In the genomic region with DNA sequence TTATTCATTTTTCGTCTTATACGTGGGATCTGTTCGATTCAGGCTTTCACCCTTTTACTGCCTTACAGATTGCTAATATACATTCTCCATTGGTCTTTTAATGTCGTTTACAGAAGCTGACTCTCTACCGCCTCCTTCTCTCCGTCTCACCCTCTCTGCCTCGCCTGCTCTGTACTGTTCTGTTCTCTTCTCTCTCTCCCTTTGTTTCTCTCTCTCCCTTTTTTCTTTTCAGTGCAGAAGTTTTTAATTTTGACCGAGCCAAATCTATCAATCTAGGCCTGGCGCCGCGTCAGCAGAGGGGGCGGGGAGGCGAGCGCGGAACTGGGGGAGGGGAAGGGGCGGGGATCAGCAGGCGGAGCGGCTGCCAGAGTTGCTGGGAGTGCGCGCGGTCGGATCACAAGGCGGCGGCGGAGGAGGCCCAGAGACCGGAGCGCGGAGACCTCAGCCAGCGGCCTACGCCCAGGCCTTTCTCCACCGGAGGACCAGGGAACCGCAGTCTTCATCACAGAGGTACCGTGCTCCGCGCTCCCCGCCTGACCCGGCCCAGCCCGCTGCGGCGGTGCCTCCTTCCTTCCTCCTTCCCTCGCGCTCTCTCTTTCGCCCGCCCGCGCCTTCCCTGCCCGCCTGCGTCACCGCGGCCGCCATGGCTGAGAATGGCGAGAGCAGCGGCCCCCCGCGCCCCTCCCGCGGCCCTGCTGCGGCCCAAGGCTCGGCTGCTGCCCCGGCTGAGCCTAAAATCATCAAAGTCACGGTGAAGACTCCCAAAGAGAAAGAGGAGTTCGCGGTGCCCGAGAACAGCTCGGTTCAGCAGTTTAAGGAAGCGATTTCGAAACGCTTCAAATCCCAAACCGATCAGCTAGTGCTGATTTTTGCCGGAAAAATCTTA, we compare ENCODE assay signal across 8 cellular contexts. TPM values are rescaled to one million over a fixed set of nuclear protein-coding genes. Genes with fewer than 3 reads are reported as not detected.
DNase-seq lines count a peak whose midpoint lies in the region; ATAC-seq and TF ChIP-seq lines count a peak whose summit lies in the region.

A gene (plus strand): TSS at position 397 of the 886 bp plus-strand sequence. CDS start 247 bp downstream, at position 644.

- H3K4me3 ChIP-seq in GM12875 (ENCODE audit: low read depth, low read length) (peak within 1 kb of the TSS; percentile 82), right cardiac atrium (ENCODE audit: low read length) (peak within 1 kb of the TSS; percentile 91), aorta (ENCODE audit: low read length in 2 of 2) (peak within 1 kb of the TSS; percentile 63 to 67)

- no peaks in the 10 kb centered on the region for H3K36me3 ChIP-seq in aorta (ENCODE audit: control insufficient read depth in 1 of 2, insufficient read depth in 2 of 2, low read length in 1 of 2)

- H3K4me1 ChIP-seq in right cardiac atrium (ENCODE audit: control insufficient read depth, insufficient read depth, low read length) (no peaks in the 10 kb centered on the region), aorta (ENCODE audit: control insufficient read depth in 1 of 2, insufficient read depth in 2 of 2, low read length in 2 of 2) (no peaks in the 10 kb centered on the region)

- ATAC-seq in HG02763 (IDR thresholded peaks at IDR 0.05; ENCODE audit: unreplicated experiment) (peak; percentile 72), right cardiac atrium (peak; percentile 99), aorta (ENCODE audit: low FRiP score) (peak; percentile 95)

- DNase-seq in NCI-H1436 treated with DMSO at 0.1 percent for 48 hours (lab: John Stamatoyannopoulos, UW) (peak; percentile 31), T-helper 2 cell (peak; percentile 53 to 90 (median 72)), right cardiac atrium (peak; percentile 84 to 93 (median 93)), renal cortical epithelial cell (ENCODE audit: low read depth) (peak; percentile 36), aorta (peak; percentile 88 to 93)

- TF ChIP-seq CTCF in GM12875 (IDR thresholded peaks at IDR 0.05; ENCODE audit: borderline replicate concordance, insufficient read depth, low read depth, low read length) = no peak

- H3K27me3 ChIP-seq in right cardiac atrium (ENCODE audit: control insufficient read depth, insufficient read depth) (no peaks in the 10 kb centered on the region), aorta (ENCODE audit: control insufficient read depth in 1 of 2, insufficient read depth in 2 of 2, low read length in 1 of 2) (no peaks in the 10 kb centered on the region)

- H3K9me3 ChIP-seq in right cardiac atrium (ENCODE audit: control insufficient read depth, low read length) (no peaks in the 10 kb centered on the region), aorta (ENCODE audit: control insufficient read depth, low read length) (no peaks in the 10 kb centered on the region)

- under 1% methylated on average over 63 of the region's 70 CpGs for WGBS in right cardiac atrium
- 1 to 20% methylated on average over 51 to 70 of the region's 70 CpGs for WGBS in aorta, 2 donors

- intact Hi-C loops in right cardiac atrium (cut with DNase I) = no loop called here
- intact Hi-C loops in aorta (cut with DNase I) = loop anchor here in 1 of 2 donors (10.0 kb wide), 1 partner anchor 431 kb away; a partner anchor contains a TSS

- peak within 1 kb of the TSS; percentile 88 for H3K27ac ChIP-seq in angular gyrus (ENCODE audit: low read depth, low read length)
- H3K27ac ChIP-seq in right cardiac atrium (ENCODE audit: low read length) = peak within 1 kb of the TSS; percentile 91
- peak within 1 kb of the TSS; percentile 3 to 83 for H3K27ac ChIP-seq in aorta (ENCODE audit: low read depth in 1 of 2, low read length in 2 of 2)

RNA-seq across cellular contexts. Expression of the gene that starts here (rescaled TPM):
- total RNA-seq in right cardiac atrium (10 to 100 TPM; 28.9 to 36.3 (median 34.0) TPM), renal cortical epithelial cell (12.2 and 34.4 TPM in 2 replicates), aorta (10 to 100 TPM; 28.2 to 31.7 TPM)
- polyA plus RNA-seq in right cardiac atrium (19.2 TPM), aorta (10 to 100 TPM; 10.9 to 16.3 TPM)

Comparison
In these comparisons a context has a peak if more than half of its experiments do, and no peak if none do; other contexts are left out.
1. Peak in every context shown above with its lines: DNase-seq, ATAC-seq, H3K4me3 ChIP-seq and H3K27ac ChIP-seq.
2. DNase-seq: peak in every context shown above with its lines; median percentile 93 in right cardiac atrium; 90 in aorta; 72 in T-helper 2 cell; 36 in renal cortical epithelial cell; 31 in NCI-H1436 treated with DMSO at 0.1 percent for 48 hours.